ENCODE assay signal across 24 cellular contexts in genomic region chr10:130938051-130938450, GRCh38.
"Had no signal": no experiment of that assay in that cellular context is flagged by ENCODE, and none has a peak within 500 bp of the region (broad histone marks: within the 10 kb centered on the region; RNA-seq: fewer than 3 reads in every experiment).

No MANE protein-coding gene starts in this region.

- H3K9me3 ChIP-seq: colonic mucosa, esophagus muscularis mucosa, gastroesophageal sphincter, heart left ventricle, left ventricle myocardium inferior, lower lobe of right lung, mucosa of descending colon had no signal

- H3K4me3 Mint-ChIP-seq: immature natural killer cell, memory B cell, mesothelial cell of epicardium, naive B cell had no signal

- H3K4me1 Mint-ChIP-seq: immature natural killer cell, memory B cell, naive B cell had no signal

- H3K4me1 ChIP-seq: colonic mucosa, esophagus muscularis mucosa, foreskin keratinocyte, gastroesophageal sphincter, lower lobe of right lung had no signal

- H3K27ac ChIP-seq: colonic mucosa, dorsolateral prefrontal cortex, esophagus muscularis mucosa, foreskin keratinocyte, gastroesophageal sphincter, heart left ventricle, hepatocyte, left ventricle myocardium inferior, lower lobe of right lung had no signal

- DNase-seq: colonic mucosa; dermis blood vessel endothelial cell; dorsolateral prefrontal cortex; effector CD4-positive, alpha-beta T cell; effector memory CD4-positive, alpha-beta T cell; foreskin keratinocyte; heart left ventricle; hypothalamus; immature natural killer cell; islet precursor cell; kidney; kidney glomerular epithelial cell; left colon; left ventricle myocardium inferior; lower lobe of right lung; mesendoderm; mucosa of descending colon; naive B cell had no signal

- ATAC-seq: foreskin keratinocyte, gastroesophageal sphincter, heart left ventricle, left colon, left lobe of liver, lower lobe of right lung, mucosa of descending colon had no signal

- H3K27ac Mint-ChIP-seq: immature natural killer cell, memory B cell, naive B cell had no signal

- H2AFZ ChIP-seq: hepatocyte had no signal

- H3K36me3 Mint-ChIP-seq: immature natural killer cell, memory B cell, mesothelial cell of epicardium, naive B cell had no signal

- H3K27me3 Mint-ChIP-seq: memory B cell had no signal

- H3K4me2 ChIP-seq: hepatocyte had no signal

- H3K4me3 ChIP-seq: colonic mucosa, dorsolateral prefrontal cortex, esophagus muscularis mucosa, gastroesophageal sphincter, heart left ventricle, hepatocyte, left ventricle myocardium inferior, lower lobe of right lung, mucosa of descending colon had no signal

- H3K27me3 ChIP-seq: colonic mucosa, foreskin keratinocyte, hepatocyte had no signal

- H3K36me3 ChIP-seq: colonic mucosa, esophagus muscularis mucosa, gastroesophageal sphincter, heart left ventricle, left ventricle myocardium inferior, lower lobe of right lung had no signal

- H3K79me2 ChIP-seq: hepatocyte had no signal

- H3K9me3 Mint-ChIP-seq: mesothelial cell of epicardium had no signal
